Comparison of ENCODE assay signal across 19 cellular contexts in the genomic region with DNA sequence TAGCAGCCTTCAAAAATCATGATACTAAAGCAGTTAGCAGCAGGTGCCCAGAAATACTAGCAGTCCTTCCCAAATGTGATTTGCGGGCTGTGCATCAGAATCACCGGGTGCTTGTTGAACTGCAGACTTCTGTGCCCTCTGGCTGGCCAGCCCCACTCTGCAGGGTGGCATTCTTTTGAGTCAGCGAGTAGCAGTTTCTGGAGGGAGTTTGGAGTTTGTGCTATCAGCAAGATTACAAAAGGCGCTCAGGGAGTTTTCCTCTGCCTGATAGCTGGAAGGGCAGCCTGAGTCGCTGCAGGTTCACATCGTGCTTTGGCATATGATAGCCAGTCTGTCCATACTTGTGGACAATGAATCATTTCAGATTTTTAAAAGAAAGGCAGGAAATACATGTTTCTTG. TPM values are rescaled to one million over a fixed set of nuclear protein-coding genes. Genes with fewer than 3 reads are reported as not detected.
A peak's percentile ranks its signal among the peaks of the same experiment; 100 is the strongest.
DNase-seq lines count a peak whose midpoint lies in the region; ATAC-seq lines count a peak whose summit lies in the region.
"Had no signal": no experiment of that assay in that cellular context is flagged by ENCODE, and none has a peak within 500 bp of the region (broad histone marks: within the 10 kb centered on the region; RNA-seq: fewer than 3 reads in every experiment).

No MANE protein-coding gene starts in this region.

- H3K79me2 ChIP-seq in mesendoderm (ENCODE audit: control insufficient read depth, insufficient read depth, low read length): no peaks in the 10 kb centered on the region

- H3K4me1 Mint-ChIP-seq in effector memory CD8-positive, alpha-beta T cell (ENCODE audit: low read depth in 2 of 2): no peaks in the 10 kb centered on the region
- H3K4me1 Mint-ChIP-seq: activated CD4-positive, alpha-beta T cell treated with anti-CD3 and anti-CD28 coated beads, Interleukin-2, amount 10 ng/mL, durations not matched to agents 24 days and 14 days; naive thymus-derived CD4-positive, alpha-beta T cell had no signal

- H3K23ac ChIP-seq in mesendoderm (ENCODE audit: low read length): no peak overlapping the region

- H3K27me3 Mint-ChIP-seq in effector memory CD8-positive, alpha-beta T cell: peaks cover 20 to 65% of the 10 kb centered on the region in 2 donors

- H3K4me3 ChIP-seq in mesendoderm (ENCODE audit: low read length): no peak overlapping the region
- H3K4me3 ChIP-seq: BLaER1 treated with 17β-estradiol and CSF1 and Interleukin-3, amounts not matched to agents 10 nM and 100 nM; skin epidermis; thyroid gland had no signal

- no peak overlapping the region for H2BK5ac ChIP-seq in mesendoderm (ENCODE audit: low read length)

- H3K9me3 Mint-ChIP-seq in effector memory CD8-positive, alpha-beta T cell: no peaks in the 10 kb centered on the region
- H3K9me3 Mint-ChIP-seq: activated CD4-positive, alpha-beta T cell treated with anti-CD3 and anti-CD28 coated beads, Interleukin-2, amount 10 ng/mL, durations not matched to agents 24 days and 14 days; naive thymus-derived CD4-positive, alpha-beta T cell had no signal

- no peaks in the 10 kb centered on the region for H3K79me1 ChIP-seq in mesendoderm (ENCODE audit: low read length)

- WGBS in mesendoderm (ENCODE audit: extremely low coverage, insufficient coverage, low lambda C conversion rate): no CpG with 5 or more reads among the region's 6 CpGs

- H2BK120ac ChIP-seq in mesendoderm (ENCODE audit: low read depth, low read length): no peak overlapping the region

- no peak overlapping the region for H3K56ac ChIP-seq in mesendoderm (ENCODE audit: low read length)

- H3K27ac Mint-ChIP-seq in effector memory CD8-positive, alpha-beta T cell: no peak overlapping the region
- H3K27ac Mint-ChIP-seq: activated CD4-positive, alpha-beta T cell treated with anti-CD3 and anti-CD28 coated beads, Interleukin-2, amount 10 ng/mL, durations not matched to agents 24 days and 14 days; progenitor cell of endocrine pancreas had no signal

- no peak overlapping the region for H4K8ac ChIP-seq in mesendoderm (ENCODE audit: low read depth, low read length)

- H3K27ac ChIP-seq in mesendoderm (ENCODE audit: low read depth, low read length): no peak overlapping the region
- H3K27ac ChIP-seq: BLaER1 treated with 17β-estradiol and CSF1 and Interleukin-3, amounts not matched to agents 10 nM and 100 nM; skin epidermis; thyroid gland had no signal

- no peak overlapping the region for H2BK15ac ChIP-seq in mesendoderm (replicated peaks; ENCODE audit: low read depth)

- no peak for ATAC-seq in effector memory CD8-positive, alpha-beta T cell (replicated peaks)
- ATAC-seq: naive thymus-derived CD4-positive, alpha-beta T cell had no signal

- H3K4me2 ChIP-seq in mesendoderm (ENCODE audit: low read length): no peak overlapping the region
- H3K4me2 ChIP-seq: BLaER1 treated with 17β-estradiol and CSF1 and Interleukin-3, amounts not matched to agents 10 nM and 100 nM had no signal

- DNase-seq in Daoy (ENCODE audit: low read depth) (peak; percentile 25), NCI-H69 (lab: John Stamatoyannopoulos, UW) (peak; percentile 67), dermis blood vessel endothelial cell (peak; percentile 10), mesendoderm (peak; percentile 77), activated gamma-delta T cell (lab: John Stamatoyannopoulos, UW) (no peak), foreskin melanocyte (no peak)
- no peak for DNase-seq in effector memory CD8-positive, alpha-beta T cell
- no peak for DNase-seq in stimulated activated CD4-positive, alpha-beta T cell treated with anti-CD3 and anti-CD28 coated beads, Interleukin-4, amount 100 ng/mL, for 4 hours
- DNase-seq: activated CD4-positive, alpha-beta T cell treated with anti-CD3 and anti-CD28 coated beads, Interleukin-2, amount 10 ng/mL, durations not matched to agents 24 days and 14 days; activated CD8-positive, alpha-beta memory T cell treated with anti-CD3 and anti-CD28 coated beads, Interleukin-2, amount 50 U/mL, for 4 hours; activated effector memory CD4-positive, alpha-beta T cell treated with Interleukin-2 at 50 U/mL for 16 hours; naive thymus-derived CD4-positive, alpha-beta T cell; NCI-H2227 treated with DMSO at 0.1 percent for 48 hours; thyroid gland had no signal

- no peak overlapping the region for H3K4ac ChIP-seq in mesendoderm (ENCODE audit: low read depth, low read length)

- no peak overlapping the region for H3K9ac ChIP-seq in mesendoderm (ENCODE audit: low read length)
- H3K9ac ChIP-seq: BLaER1 treated with 17β-estradiol and CSF1 and Interleukin-3, amounts not matched to agents 10 nM and 100 nM had no signal

- peaks cover 2% of the 10 kb centered on the region for H3K4me1 ChIP-seq in mesendoderm (ENCODE audit: control insufficient read depth, low read depth, low read length)
- H3K4me1 ChIP-seq: BLaER1 treated with 17β-estradiol and CSF1 and Interleukin-3, amounts not matched to agents 10 nM and 100 nM; thyroid gland had no signal

- no peak overlapping the region for H3K18ac ChIP-seq in mesendoderm (ENCODE audit: low read length)

- no peaks in the 10 kb centered on the region for H3K36me3 Mint-ChIP-seq in effector memory CD8-positive, alpha-beta T cell (ENCODE audit: insufficient read depth)
- H3K36me3 Mint-ChIP-seq: naive thymus-derived CD4-positive, alpha-beta T cell had no signal

- no peaks in the 10 kb centered on the region for H3K36me3 ChIP-seq in mesendoderm (ENCODE audit: control insufficient read depth, insufficient read depth, low read length)
- H3K36me3 ChIP-seq: BLaER1 treated with 17β-estradiol and CSF1 and Interleukin-3, amounts not matched to agents 10 nM and 100 nM; thyroid gland had no signal

- H2AK5ac ChIP-seq in mesendoderm (ENCODE audit: low read length): no peak overlapping the region

- no peak overlapping the region for H4K5ac ChIP-seq in mesendoderm (ENCODE audit: low read length)

- H3K27me3 ChIP-seq in mesendoderm (ENCODE audit: insufficient read depth, low read length, poor library complexity): no peaks in the 10 kb centered on the region
- H3K27me3 ChIP-seq: BLaER1 treated with 17β-estradiol and CSF1 and Interleukin-3, amounts not matched to agents 10 nM and 100 nM; thyroid gland had no signal

- no peak overlapping the region for H3K4me3 Mint-ChIP-seq in effector memory CD8-positive, alpha-beta T cell
- H3K4me3 Mint-ChIP-seq: activated CD4-positive, alpha-beta T cell treated with anti-CD3 and anti-CD28 coated beads, Interleukin-2, amount 10 ng/mL, durations not matched to agents 24 days and 14 days; naive thymus-derived CD4-positive, alpha-beta T cell had no signal

RNA-seq across cellular contexts. Expression of gene CLDN11, which starts 57.6 kb away (rescaled TPM):
- total RNA-seq in Daoy (2014; rRNA removed; shearing (Covaris generic)): 14.9 and 15.8 TPM in 2 replicates
- total RNA-seq in dermis blood vessel endothelial cell: 103 and 515 TPM in 2 replicates
- polyA plus RNA-seq in mesendoderm (2013, experiment 1 of 2): 26.2 TPM
- polyA plus RNA-seq in mesendoderm (2013, experiment 2 of 2): 25.3 TPM
- total RNA-seq: A673; activated CD4-positive, alpha-beta T cell treated with anti-CD3 and anti-CD28 coated beads, Interleukin-2, amount 10 ng/mL, durations not matched to agents 24 days and 14 days; HT1080; naive thymus-derived CD4-positive, alpha-beta T cell had no signal
- polyA plus RNA-seq: naive thymus-derived CD4-positive, alpha-beta T cell had no signal

Comparison
In these comparisons a context has a peak if more than half of its experiments do, and no peak if none do; other contexts are left out.
1. DNase-seq: peak in Daoy (single experiment), NCI-H69 (single experiment), dermis blood vessel endothelial cell (single experiment) and mesendoderm (single experiment); none in effector memory CD8-positive, alpha-beta T cell (0 of 3), stimulated activated CD4-positive, alpha-beta T cell treated with anti-CD3 and anti-CD28 coated beads, Interleukin-4, amount 100 ng/mL, for 4 hours (0 of 2), activated gamma-delta T cell (single experiment) and foreskin melanocyte (single experiment).